In the genomic region with DNA sequence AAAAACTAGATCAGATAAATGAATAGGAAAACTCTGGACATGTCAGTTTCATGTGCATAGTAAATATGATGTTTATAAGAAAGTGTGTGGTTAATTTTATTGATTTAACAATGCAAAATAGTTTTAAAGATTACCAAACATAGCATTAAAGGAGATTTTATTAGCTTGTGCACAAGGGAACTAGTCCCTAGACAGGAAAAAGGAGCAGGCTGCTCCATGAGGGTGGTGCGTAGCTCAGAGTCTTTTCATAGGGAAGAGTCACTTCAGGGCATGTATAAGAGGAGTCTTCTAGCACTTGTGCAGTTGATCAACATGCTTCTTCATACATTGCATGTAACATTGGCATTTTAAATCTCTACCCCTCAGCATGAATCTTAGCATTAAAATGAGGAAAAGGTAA, we compare ENCODE assay signal across 2 cellular contexts.
TF ChIP-seq lines count a peak whose summit lies in the region.

No MANE protein-coding gene starts in this region.

TF ChIP-seq in GM23338, 12 proteins besides CTCF, POLR2A, EP300 and RAD21:
- no peak for TF ChIP-seq STAT1 (IDR thresholded peaks at IDR 0.05; ENCODE audit: unreplicated experiment)
- TF ChIP-seq NANOG (IDR thresholded peaks at IDR 0.05; ENCODE audit: borderline replicate concordance) = no peak
- TF ChIP-seq, protein P1, sequence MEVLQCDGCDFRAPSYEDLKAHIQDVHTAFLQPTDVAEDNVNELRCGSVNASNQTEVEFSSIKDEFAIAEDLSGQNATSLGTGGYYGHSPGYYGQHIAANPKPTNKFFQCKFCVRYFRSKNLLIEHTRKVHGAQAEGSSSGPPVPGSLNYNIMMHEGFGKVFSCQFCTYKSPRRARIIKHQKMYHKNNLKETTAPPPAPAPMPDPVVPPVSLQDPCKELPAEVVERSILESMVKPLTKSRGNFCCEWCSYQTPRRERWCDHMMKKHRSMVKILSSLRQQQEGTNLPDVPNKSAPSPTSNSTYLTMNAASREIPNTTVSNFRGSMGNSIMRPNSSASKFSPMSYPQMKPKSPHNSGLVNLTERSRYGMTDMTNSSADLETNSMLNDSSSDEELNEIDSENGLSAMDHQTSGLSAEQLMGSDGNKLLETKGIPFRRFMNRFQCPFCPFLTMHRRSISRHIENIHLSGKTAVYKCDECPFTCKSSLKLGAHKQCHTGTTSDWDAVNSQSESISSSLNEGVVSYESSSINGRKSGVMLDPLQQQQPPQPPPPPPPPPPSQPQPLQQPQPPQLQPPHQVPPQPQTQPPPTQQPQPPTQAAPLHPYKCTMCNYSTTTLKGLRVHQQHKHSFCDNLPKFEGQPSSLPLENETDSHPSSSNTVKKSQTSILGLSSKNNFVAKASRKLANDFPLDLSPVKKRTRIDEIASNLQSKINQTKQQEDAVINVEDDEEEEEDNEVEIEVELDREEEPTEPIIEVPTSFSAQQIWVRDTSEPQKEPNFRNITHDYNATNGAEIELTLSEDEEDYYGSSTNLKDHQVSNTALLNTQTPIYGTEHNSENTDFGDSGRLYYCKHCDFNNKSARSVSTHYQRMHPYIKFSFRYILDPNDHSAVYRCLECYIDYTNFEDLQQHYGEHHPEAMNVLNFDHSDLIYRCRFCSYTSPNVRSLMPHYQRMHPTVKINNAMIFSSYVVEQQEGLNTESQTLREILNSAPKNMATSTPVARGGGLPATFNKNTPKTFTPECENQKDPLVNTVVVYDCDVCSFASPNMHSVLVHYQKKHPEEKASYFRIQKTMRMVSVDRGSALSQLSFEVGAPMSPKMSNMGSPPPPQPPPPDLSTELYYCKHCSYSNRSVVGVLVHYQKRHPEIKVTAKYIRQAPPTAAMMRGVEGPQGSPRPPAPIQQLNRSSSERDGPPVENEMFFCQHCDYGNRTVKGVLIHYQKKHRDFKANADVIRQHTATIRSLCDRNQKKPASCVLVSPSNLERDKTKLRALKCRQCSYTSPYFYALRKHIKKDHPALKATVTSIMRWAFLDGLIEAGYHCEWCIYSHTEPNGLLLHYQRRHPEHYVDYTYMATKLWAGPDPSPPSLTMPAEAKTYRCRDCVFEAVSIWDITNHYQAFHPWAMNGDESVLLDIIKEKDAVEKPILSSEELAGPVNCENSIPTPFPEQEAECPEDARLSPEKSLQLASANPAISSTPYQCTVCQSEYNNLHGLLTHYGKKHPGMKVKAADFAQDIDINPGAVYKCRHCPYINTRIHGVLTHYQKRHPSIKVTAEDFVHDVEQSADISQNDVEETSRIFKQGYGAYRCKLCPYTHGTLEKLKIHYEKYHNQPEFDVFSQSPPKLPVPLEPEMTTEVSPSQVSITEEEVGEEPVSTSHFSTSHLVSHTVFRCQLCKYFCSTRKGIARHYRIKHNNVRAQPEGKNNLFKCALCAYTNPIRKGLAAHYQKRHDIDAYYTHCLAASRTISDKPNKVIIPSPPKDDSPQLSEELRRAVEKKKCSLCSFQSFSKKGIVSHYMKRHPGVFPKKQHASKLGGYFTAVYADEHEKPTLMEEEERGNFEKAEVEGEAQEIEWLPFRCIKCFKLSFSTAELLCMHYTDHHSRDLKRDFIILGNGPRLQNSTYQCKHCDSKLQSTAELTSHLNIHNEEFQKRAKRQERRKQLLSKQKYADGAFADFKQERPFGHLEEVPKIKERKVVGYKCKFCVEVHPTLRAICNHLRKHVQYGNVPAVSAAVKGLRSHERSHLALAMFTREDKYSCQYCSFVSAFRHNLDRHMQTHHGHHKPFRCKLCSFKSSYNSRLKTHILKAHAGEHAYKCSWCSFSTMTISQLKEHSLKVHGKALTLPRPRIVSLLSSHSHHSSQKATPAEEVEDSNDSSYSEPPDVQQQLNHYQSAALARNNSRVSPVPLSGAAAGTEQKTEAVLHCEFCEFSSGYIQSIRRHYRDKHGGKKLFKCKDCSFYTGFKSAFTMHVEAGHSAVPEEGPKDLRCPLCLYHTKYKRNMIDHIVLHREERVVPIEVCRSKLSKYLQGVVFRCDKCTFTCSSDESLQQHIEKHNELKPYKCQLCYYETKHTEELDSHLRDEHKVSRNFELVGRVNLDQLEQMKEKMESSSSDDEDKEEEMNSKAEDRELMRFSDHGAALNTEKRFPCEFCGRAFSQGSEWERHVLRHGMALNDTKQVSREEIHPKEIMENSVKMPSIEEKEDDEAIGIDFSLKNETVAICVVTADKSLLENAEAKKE (CRISPR knock-in tag; IDR thresholded peaks at IDR 0.05) = no peak
- TF ChIP-seq, protein P2, sequence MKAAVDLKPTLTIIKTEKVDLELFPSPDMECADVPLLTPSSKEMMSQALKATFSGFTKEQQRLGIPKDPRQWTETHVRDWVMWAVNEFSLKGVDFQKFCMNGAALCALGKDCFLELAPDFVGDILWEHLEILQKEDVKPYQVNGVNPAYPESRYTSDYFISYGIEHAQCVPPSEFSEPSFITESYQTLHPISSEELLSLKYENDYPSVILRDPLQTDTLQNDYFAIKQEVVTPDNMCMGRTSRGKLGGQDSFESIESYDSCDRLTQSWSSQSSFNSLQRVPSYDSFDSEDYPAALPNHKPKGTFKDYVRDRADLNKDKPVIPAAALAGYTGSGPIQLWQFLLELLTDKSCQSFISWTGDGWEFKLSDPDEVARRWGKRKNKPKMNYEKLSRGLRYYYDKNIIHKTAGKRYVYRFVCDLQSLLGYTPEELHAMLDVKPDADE (IDR thresholded peaks at IDR 0.05) = no peak
- no peak for TF ChIP-seq EZH2phosphoT487 (IDR thresholded peaks at IDR 0.05; ENCODE audit: unreplicated experiment)
- TF ChIP-seq CREB1 (CRISPR knock-in tag; IDR thresholded peaks at IDR 0.05; ENCODE audit: low read depth) = no peak
- TF ChIP-seq, protein P3, sequence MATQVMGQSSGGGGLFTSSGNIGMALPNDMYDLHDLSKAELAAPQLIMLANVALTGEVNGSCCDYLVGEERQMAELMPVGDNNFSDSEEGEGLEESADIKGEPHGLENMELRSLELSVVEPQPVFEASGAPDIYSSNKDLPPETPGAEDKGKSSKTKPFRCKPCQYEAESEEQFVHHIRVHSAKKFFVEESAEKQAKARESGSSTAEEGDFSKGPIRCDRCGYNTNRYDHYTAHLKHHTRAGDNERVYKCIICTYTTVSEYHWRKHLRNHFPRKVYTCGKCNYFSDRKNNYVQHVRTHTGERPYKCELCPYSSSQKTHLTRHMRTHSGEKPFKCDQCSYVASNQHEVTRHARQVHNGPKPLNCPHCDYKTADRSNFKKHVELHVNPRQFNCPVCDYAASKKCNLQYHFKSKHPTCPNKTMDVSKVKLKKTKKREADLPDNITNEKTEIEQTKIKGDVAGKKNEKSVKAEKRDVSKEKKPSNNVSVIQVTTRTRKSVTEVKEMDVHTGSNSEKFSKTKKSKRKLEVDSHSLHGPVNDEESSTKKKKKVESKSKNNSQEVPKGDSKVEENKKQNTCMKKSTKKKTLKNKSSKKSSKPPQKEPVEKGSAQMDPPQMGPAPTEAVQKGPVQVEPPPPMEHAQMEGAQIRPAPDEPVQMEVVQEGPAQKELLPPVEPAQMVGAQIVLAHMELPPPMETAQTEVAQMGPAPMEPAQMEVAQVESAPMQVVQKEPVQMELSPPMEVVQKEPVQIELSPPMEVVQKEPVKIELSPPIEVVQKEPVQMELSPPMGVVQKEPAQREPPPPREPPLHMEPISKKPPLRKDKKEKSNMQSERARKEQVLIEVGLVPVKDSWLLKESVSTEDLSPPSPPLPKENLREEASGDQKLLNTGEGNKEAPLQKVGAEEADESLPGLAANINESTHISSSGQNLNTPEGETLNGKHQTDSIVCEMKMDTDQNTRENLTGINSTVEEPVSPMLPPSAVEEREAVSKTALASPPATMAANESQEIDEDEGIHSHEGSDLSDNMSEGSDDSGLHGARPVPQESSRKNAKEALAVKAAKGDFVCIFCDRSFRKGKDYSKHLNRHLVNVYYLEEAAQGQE (IDR thresholded peaks at IDR 0.05; ENCODE audit: unreplicated experiment) = no peak

TF ChIP-seq in H1, 55 proteins besides CTCF, POLR2A, EP300 and RAD21:
- no peak for TF ChIP-seq SIRT6 (IDR thresholded peaks at IDR 0.05; ENCODE audit: low read length)
- no peak for TF ChIP-seq SIX5 (IDR thresholded peaks at IDR 0.05; ENCODE audit: low read depth, low read length)
- TF ChIP-seq, protein P4, sequence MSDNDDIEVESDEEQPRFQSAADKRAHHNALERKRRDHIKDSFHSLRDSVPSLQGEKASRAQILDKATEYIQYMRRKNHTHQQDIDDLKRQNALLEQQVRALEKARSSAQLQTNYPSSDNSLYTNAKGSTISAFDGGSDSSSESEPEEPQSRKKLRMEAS (IDR thresholded peaks at IDR 0.05) = no peak
- TF ChIP-seq ASH2L (IDR thresholded peaks at IDR 0.05; ENCODE audit: low read length) = no peak
- TF ChIP-seq YY1 (IDR thresholded peaks at IDR 0.05; ENCODE audit: low read depth, low read length) = no peak
- no peak for TF ChIP-seq CREB1 (IDR thresholded peaks at IDR 0.05)
